Comparison of ENCODE assay signal across 20 cellular contexts in genomic region chr16:10098991-10099390, GRCh38.
"Had no signal": no experiment of that assay in that cellular context is flagged by ENCODE, and none has a peak within 500 bp of the region (broad histone marks: within the 10 kb centered on the region; RNA-seq: fewer than 3 reads in every experiment).

No MANE protein-coding gene starts in this region.

- ATAC-seq: activated CD8-positive, alpha-beta T cell treated with anti-CD3 and anti-CD28 coated beads, Interleukin-2, amount 10 ng/mL, durations not matched to agents 7 days and 5 days; activated naive CD4-positive, alpha-beta T cell treated with anti-CD3 and anti-CD28 coated beads, Interleukin-2, amount 50 U/mL, for 72 hours; heart right ventricle; left colon; pancreas; psoas muscle; stimulated activated naive CD8-positive, alpha-beta T cell treated with anti-CD3 and anti-CD28 coated beads, Interleukin-15, amount 100 ng/mL, for 72 hours had no signal

- H3K36me3 ChIP-seq: adrenal gland, colonic mucosa, heart right ventricle, neutrophil, pancreas, right atrium auricular region, tibial artery, WERI-Rb-1 had no signal

- H3K27me3 ChIP-seq: adrenal gland, colonic mucosa, neutrophil, right atrium auricular region, tibial artery had no signal

- H3K9me3 ChIP-seq: adrenal gland, colonic mucosa, neutrophil, pancreas, psoas muscle, tibial artery had no signal

- H3K4me3 ChIP-seq: adrenal gland, colonic mucosa, heart right ventricle, pancreas, psoas muscle, right atrium auricular region, tibial artery had no signal

- H3K4me1 ChIP-seq: adrenal gland, colonic mucosa, heart right ventricle, pancreas, psoas muscle, right atrium auricular region, tibial artery had no signal

- DNase-seq: activated CD4-positive, alpha-beta T cell treated with anti-CD3 and anti-CD28 coated beads, Interleukin-2, amount 10 ng/mL, durations not matched to agents 7 days and 5 days; activated CD4-positive, CD25-positive, alpha-beta regulatory T cell treated with anti-CD3 and anti-CD28 coated beads, Interleukin-2, amount 50 U/mL, for 72 hours; activated CD8-positive, alpha-beta T cell treated with anti-CD3 and anti-CD28 coated beads, Interleukin-2, amount 10 ng/mL, durations not matched to agents 7 days and 5 days; activated T-cell treated with anti-CD3 and anti-CD28 coated beads, Interleukin-2, amount 50 U/mL, for 1 hour; adrenal gland; colonic mucosa; heart right ventricle; islet precursor cell; left colon; pancreas; psoas muscle; stimulated activated CD4-positive, alpha-beta T cell treated with anti-CD3 and anti-CD28 coated beads, Interleukin-12 subunit alpha, Interleukin-12 subunit beta, amount 100 ng/mL, for 4 hours; stimulated activated CD4-positive, alpha-beta T cell treated with anti-CD3 and anti-CD28 coated beads, Interleukin-4, amount 100 ng/mL, for 4 hours; stimulated activated naive CD8-positive, alpha-beta T cell treated with anti-CD3 and anti-CD28 coated beads, Interleukin-15, amount 100 ng/mL, for 72 hours; tibial artery; WERI-Rb-1 had no signal

- H3K27ac ChIP-seq: adrenal gland, colonic mucosa, epithelial cell of prostate, heart right ventricle, neutrophil, pancreas, psoas muscle, right atrium auricular region, tibial artery, WERI-Rb-1 had no signal
